10 cellular contexts compared by ENCODE assay signal in genomic region chr6:156953125-156953477, GRCh38.
DNase-seq lines count a peak whose midpoint lies in the region; ATAC-seq and TF ChIP-seq lines count a peak whose summit lies in the region.
"Had no signal": no experiment of that assay in that cellular context is flagged by ENCODE, and none has a peak within 500 bp of the region (broad histone marks: within the 10 kb centered on the region; RNA-seq: fewer than 3 reads in every experiment).

No MANE protein-coding gene starts in this region.

- H3K4me1 ChIP-seq in GM23248 (ENCODE audit: insufficient read depth) (peaks cover 44% of the 10 kb centered on the region), PC-3 (ENCODE audit: insufficient read depth, low read length) (peaks cover 68% of the 10 kb centered on the region)

- no peaks in the 10 kb centered on the region for H3K9me2 ChIP-seq in GM23248 (ENCODE audit: insufficient read depth)
- no peaks in the 10 kb centered on the region for H3K9me2 ChIP-seq in PC-3 (replicated peaks; ENCODE audit: low read length)

- H3K4me3 ChIP-seq in GM23248, result peak overlapping the region; percentile 52
- peak overlapping the region; percentile 34; the same call in 1 of the 2 replicates for H3K4me3 ChIP-seq in PC-3 (ENCODE audit: low read length)
- no peak overlapping the region for H3K4me3 ChIP-seq in fibroblast of pulmonary artery (replicated peaks; ENCODE audit: low read depth, low read length)
- peak overlapping the region; percentile 11 for H3K4me3 ChIP-seq in retinal pigment epithelial cell (ENCODE audit: low read length)
- H3K4me3 ChIP-seq: lung had no signal

- H3K4me2 ChIP-seq in GM23248 (ENCODE audit: unreplicated experiment) (peak overlapping the region; percentile 72), PC-3 (ENCODE audit: low read length) (peak overlapping the region; percentile 69)

- BruUV-seq in PC-3 (replicated peaks; lab: Mats Ljungman, UMichigan), result no TSS peak

- TF ChIP-seq CTCF in PC-3 (conservative IDR thresholded peaks at IDR 0.05; ENCODE audit: low read depth, low read length), result no peak
- TF ChIP-seq CTCF in fibroblast of pulmonary artery (IDR thresholded peaks at IDR 0.05; ENCODE audit: low read length, missing control alignments), result no peak
- TF ChIP-seq CTCF in retinal pigment epithelial cell (conservative IDR thresholded peaks at IDR 0.05; ENCODE audit: low read depth, low read length), result no peak

- POLR2A ChIA-PET in PC-3 (lab: Charles Lee; ENCODE audit: unreplicated experiment), result no interaction called here

- H3K9ac ChIP-seq in GM23248 (peak overlapping the region; percentile 81), PC-3 (ENCODE audit: low read length) (0 out of 2 replicates have a peak overlapping the region, but pooled peaks have one; percentile 5)

- H3K27me3 ChIP-seq in GM23248 (replicated peaks; ENCODE audit: insufficient read depth) (no peaks in the 10 kb centered on the region), PC-3 (ENCODE audit: low read length) (no peaks in the 10 kb centered on the region)

- intact Hi-C loops in PC-3 (cut with micrococcal nuclease), result loop anchor here (5.0 kb wide), 2 partner anchors 39 to 86 kb away; no protein-coding TSS in a partner anchor

- ATAC-seq in PC-3, result no peak

- no peaks in the 10 kb centered on the region for H4K20me1 ChIP-seq in GM23248 (ENCODE audit: insufficient read depth)
- H4K20me1 ChIP-seq in PC-3 (ENCODE audit: low read length), result no peaks in the 10 kb centered on the region

- no peak for DNase-seq in GM23248
- DNase-seq in PC-3, result no peak
- peak; percentile 22 for DNase-seq in fibroblast of pulmonary artery (ENCODE audit: low read depth)
- no peak for DNase-seq in retinal pigment epithelial cell (ENCODE audit: low read depth)
- DNase-seq in NOMO-1 (lab: John Stamatoyannopoulos, UW; ENCODE audit: unreplicated experiment in 2 of 2), result no peak
- DNase-seq in activated effector memory CD4-positive, alpha-beta T cell treated with Interleukin-2 at 50 U/mL for 16 hours, result no peak
- DNase-seq in CD1c-positive myeloid dendritic cell (ENCODE audit: extremely low spot score), result no peak
- DNase-seq in AG08396 (ENCODE audit: low spot score), result no peak
- DNase-seq: activated CD8-positive, alpha-beta memory T cell treated with anti-CD3 and anti-CD28 coated beads for 24 hours had no signal

- H3K27ac ChIP-seq in GM23248 (peak overlapping the region; percentile 95), PC-3 (ENCODE audit: low read length) (peak overlapping the region; percentile 61)

- H3F3A ChIP-seq in GM23248 (ENCODE audit: insufficient read depth), result peaks cover 31% of the 10 kb centered on the region
- no peaks in the 10 kb centered on the region for H3F3A ChIP-seq in PC-3 (ENCODE audit: low read length, unreplicated experiment)

- no peaks in the 10 kb centered on the region for H3K9me3 ChIP-seq in GM23248 (ENCODE audit: low read depth)
- no peaks in the 10 kb centered on the region for H3K9me3 ChIP-seq in PC-3 (ENCODE audit: low read length)

- H3K79me2 ChIP-seq in GM23248 (ENCODE audit: insufficient read depth) (peaks cover 97% of the 10 kb centered on the region), PC-3 (ENCODE audit: low read length) (peaks cover 82% of the 10 kb centered on the region)

- CTCF ChIA-PET in PC-3 (lab: Charles Lee), result no interaction called here

- H3K36me3 ChIP-seq in GM23248 (ENCODE audit: low read depth) (no peaks in the 10 kb centered on the region), PC-3 (ENCODE audit: low read depth, low read length) (no peaks in the 10 kb centered on the region)

- H2AFZ ChIP-seq in GM23248, result peak overlapping the region; percentile 30
- H2AFZ ChIP-seq in PC-3 (ENCODE audit: low read length), result no peak overlapping the region; the same call in 1 of the 2 replicates

- in situ Hi-C loops in GM23248 (cut with MboI), result no loop called here

- WGBS in GM23248 (ENCODE audit: low coverage in 1 of 2, low lambda C conversion rate in 2 of 2, missing lambda C conversion rate in 2 of 2), 2 experiments, result 32 to 40% methylated on average over 3 of the region's 3 CpGs
